Comparison of ENCODE assay signal across 1 cellular context in the genomic region with DNA sequence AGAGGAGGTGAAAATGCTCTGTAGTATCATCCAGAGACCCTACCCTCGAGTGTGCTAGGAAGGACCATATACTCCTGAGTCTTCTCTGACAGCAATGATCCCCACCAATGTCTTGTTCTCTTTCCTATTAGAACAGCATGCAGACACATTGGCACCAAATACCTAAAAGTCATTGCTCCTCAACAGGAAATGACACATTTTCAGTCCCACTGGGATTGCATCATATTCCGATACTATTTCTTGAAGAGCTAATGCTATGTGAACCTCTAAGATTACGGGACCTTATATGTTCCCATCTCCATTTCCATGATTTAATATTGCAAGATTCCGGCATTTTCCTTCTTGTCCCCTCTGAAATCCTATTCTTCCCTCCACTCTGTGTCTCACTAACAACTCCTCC.
TF ChIP-seq lines count a peak whose summit lies in the region.

No MANE protein-coding gene starts in this region.

TF ChIP-seq in HepG2, 621 proteins besides CTCF, POLR2A, EP300 and RAD21 (continued from another document):
- TF ChIP-seq, protein P1, sequence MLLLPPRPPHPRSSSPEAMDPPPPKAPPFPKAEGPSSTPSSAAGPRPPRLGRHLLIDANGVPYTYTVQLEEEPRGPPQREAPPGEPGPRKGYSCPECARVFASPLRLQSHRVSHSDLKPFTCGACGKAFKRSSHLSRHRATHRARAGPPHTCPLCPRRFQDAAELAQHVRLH (CRISPR knock-in tag; IDR thresholded peaks at IDR 0.05; ENCODE audit: borderline replicate concordance, low read depth), result no peak
- TF ChIP-seq ZNF639 (CRISPR knock-in tag; conservative IDR thresholded peaks at IDR 0.05) (no peak), ZNF589 (CRISPR knock-in tag; conservative IDR thresholded peaks at IDR 0.05) (no peak), CEBPG (CRISPR knock-in tag; IDR thresholded peaks at IDR 0.05) (peak; percentile 72), SMAD9 (CRISPR knock-in tag; IDR thresholded peaks at IDR 0.05) (no peak), NCOA5 (CRISPR knock-in tag; IDR thresholded peaks at IDR 0.05) (no peak), ZNF484 (CRISPR knock-in tag; IDR thresholded peaks at IDR 0.05; ENCODE audit: borderline replicate concordance, low read depth) (no peak), CEBPB (IDR thresholded peaks at IDR 0.05; ENCODE audit: borderline replicate concordance, low read depth, low read length) (peak; percentile 83), HDAC1 (CRISPR knock-in tag; IDR thresholded peaks at IDR 0.05) (no peak), ZNF772 (CRISPR knock-in tag; IDR thresholded peaks at IDR 0.05) (no peak), ZFP90 (CRISPR knock-in tag; IDR thresholded peaks at IDR 0.05; ENCODE audit: borderline replicate concordance) (no peak), DMTF1 (CRISPR knock-in tag; IDR thresholded peaks at IDR 0.05) (no peak), CREM (IDR thresholded peaks at IDR 0.05) (no peak), CREM (CRISPR knock-in tag; IDR thresholded peaks at IDR 0.05) (no peak), ZNF841 (CRISPR knock-in tag; IDR thresholded peaks at IDR 0.05; ENCODE audit: borderline replicate concordance) (no peak), AHDC1 (CRISPR knock-in tag; IDR thresholded peaks at IDR 0.05; ENCODE audit: borderline replicate concordance) (0 out of 2 replicates have a peak, but pooled peaks have one; percentile 13), ZNF761 (CRISPR knock-in tag; conservative IDR thresholded peaks at IDR 0.05) (no peak), BCL6 (CRISPR knock-in tag; IDR thresholded peaks at IDR 0.05) (no peak), MAFF (IDR thresholded peaks at IDR 0.05; ENCODE audit: low read depth, low read length) (no peak), DZIP1 (CRISPR knock-in tag; IDR thresholded peaks at IDR 0.05) (no peak), FOSL2 (CRISPR knock-in tag; IDR thresholded peaks at IDR 0.05) (0 out of 2 replicates have a peak, but pooled peaks have one; percentile 21)
- TF ChIP-seq, protein P2, sequence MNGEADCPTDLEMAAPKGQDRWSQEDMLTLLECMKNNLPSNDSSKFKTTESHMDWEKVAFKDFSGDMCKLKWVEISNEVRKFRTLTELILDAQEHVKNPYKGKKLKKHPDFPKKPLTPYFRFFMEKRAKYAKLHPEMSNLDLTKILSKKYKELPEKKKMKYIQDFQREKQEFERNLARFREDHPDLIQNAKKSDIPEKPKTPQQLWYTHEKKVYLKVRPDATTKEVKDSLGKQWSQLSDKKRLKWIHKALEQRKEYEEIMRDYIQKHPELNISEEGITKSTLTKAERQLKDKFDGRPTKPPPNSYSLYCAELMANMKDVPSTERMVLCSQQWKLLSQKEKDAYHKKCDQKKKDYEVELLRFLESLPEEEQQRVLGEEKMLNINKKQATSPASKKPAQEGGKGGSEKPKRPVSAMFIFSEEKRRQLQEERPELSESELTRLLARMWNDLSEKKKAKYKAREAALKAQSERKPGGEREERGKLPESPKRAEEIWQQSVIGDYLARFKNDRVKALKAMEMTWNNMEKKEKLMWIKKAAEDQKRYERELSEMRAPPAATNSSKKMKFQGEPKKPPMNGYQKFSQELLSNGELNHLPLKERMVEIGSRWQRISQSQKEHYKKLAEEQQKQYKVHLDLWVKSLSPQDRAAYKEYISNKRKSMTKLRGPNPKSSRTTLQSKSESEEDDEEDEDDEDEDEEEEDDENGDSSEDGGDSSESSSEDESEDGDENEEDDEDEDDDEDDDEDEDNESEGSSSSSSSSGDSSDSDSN (CRISPR knock-in tag; IDR thresholded peaks at IDR 0.05), result no peak
- TF ChIP-seq, protein P3, sequence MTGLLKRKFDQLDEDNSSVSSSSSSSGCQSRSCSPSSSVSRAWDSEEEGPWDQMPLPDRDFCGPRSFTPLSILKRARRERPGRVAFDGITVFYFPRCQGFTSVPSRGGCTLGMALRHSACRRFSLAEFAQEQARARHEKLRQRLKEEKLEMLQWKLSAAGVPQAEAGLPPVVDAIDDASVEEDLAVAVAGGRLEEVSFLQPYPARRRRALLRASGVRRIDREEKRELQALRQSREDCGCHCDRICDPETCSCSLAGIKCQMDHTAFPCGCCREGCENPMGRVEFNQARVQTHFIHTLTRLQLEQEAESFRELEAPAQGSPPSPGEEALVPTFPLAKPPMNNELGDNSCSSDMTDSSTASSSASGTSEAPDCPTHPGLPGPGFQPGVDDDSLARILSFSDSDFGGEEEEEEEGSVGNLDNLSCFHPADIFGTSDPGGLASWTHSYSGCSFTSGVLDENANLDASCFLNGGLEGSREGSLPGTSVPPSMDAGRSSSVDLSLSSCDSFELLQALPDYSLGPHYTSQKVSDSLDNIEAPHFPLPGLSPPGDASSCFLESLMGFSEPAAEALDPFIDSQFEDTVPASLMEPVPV (CRISPR knock-in tag; IDR thresholded peaks at IDR 0.05), result no peak
- TF ChIP-seq, protein P4, sequence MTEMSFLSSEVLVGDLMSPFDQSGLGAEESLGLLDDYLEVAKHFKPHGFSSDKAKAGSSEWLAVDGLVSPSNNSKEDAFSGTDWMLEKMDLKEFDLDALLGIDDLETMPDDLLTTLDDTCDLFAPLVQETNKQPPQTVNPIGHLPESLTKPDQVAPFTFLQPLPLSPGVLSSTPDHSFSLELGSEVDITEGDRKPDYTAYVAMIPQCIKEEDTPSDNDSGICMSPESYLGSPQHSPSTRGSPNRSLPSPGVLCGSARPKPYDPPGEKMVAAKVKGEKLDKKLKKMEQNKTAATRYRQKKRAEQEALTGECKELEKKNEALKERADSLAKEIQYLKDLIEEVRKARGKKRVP (CRISPR knock-in tag; IDR thresholded peaks at IDR 0.05), result peak in 1 of 2 experiments; percentile 68; a peak in 2 of 4 replicates
- TF ChIP-seq, protein P5, sequence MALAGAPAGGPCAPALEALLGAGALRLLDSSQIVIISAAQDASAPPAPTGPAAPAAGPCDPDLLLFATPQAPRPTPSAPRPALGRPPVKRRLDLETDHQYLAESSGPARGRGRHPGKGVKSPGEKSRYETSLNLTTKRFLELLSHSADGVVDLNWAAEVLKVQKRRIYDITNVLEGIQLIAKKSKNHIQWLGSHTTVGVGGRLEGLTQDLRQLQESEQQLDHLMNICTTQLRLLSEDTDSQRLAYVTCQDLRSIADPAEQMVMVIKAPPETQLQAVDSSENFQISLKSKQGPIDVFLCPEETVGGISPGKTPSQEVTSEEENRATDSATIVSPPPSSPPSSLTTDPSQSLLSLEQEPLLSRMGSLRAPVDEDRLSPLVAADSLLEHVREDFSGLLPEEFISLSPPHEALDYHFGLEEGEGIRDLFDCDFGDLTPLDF (CRISPR knock-in tag; IDR thresholded peaks at IDR 0.05), result no peak
- TF ChIP-seq, protein P6, sequence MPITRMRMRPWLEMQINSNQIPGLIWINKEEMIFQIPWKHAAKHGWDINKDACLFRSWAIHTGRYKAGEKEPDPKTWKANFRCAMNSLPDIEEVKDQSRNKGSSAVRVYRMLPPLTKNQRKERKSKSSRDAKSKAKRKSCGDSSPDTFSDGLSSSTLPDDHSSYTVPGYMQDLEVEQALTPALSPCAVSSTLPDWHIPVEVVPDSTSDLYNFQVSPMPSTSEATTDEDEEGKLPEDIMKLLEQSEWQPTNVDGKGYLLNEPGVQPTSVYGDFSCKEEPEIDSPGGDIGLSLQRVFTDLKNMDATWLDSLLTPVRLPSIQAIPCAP (CRISPR knock-in tag; IDR thresholded peaks at IDR 0.05; ENCODE audit: low read depth), result no peak
- TF ChIP-seq, protein P7, sequence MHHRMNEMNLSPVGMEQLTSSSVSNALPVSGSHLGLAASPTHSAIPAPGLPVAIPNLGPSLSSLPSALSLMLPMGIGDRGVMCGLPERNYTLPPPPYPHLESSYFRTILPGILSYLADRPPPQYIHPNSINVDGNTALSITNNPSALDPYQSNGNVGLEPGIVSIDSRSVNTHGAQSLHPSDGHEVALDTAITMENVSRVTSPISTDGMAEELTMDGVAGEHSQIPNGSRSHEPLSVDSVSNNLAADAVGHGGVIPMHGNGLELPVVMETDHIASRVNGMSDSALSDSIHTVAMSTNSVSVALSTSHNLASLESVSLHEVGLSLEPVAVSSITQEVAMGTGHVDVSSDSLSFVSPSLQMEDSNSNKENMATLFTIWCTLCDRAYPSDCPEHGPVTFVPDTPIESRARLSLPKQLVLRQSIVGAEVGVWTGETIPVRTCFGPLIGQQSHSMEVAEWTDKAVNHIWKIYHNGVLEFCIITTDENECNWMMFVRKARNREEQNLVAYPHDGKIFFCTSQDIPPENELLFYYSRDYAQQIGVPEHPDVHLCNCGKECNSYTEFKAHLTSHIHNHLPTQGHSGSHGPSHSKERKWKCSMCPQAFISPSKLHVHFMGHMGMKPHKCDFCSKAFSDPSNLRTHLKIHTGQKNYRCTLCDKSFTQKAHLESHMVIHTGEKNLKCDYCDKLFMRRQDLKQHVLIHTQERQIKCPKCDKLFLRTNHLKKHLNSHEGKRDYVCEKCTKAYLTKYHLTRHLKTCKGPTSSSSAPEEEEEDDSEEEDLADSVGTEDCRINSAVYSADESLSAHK (CRISPR knock-in tag; IDR thresholded peaks at IDR 0.05; ENCODE audit: borderline replicate concordance), result no peak
TF ChIP-seq in HepG2: peak in this region for 6.
